ENCODE assay signal across 8 cellular contexts in the genomic region with DNA sequence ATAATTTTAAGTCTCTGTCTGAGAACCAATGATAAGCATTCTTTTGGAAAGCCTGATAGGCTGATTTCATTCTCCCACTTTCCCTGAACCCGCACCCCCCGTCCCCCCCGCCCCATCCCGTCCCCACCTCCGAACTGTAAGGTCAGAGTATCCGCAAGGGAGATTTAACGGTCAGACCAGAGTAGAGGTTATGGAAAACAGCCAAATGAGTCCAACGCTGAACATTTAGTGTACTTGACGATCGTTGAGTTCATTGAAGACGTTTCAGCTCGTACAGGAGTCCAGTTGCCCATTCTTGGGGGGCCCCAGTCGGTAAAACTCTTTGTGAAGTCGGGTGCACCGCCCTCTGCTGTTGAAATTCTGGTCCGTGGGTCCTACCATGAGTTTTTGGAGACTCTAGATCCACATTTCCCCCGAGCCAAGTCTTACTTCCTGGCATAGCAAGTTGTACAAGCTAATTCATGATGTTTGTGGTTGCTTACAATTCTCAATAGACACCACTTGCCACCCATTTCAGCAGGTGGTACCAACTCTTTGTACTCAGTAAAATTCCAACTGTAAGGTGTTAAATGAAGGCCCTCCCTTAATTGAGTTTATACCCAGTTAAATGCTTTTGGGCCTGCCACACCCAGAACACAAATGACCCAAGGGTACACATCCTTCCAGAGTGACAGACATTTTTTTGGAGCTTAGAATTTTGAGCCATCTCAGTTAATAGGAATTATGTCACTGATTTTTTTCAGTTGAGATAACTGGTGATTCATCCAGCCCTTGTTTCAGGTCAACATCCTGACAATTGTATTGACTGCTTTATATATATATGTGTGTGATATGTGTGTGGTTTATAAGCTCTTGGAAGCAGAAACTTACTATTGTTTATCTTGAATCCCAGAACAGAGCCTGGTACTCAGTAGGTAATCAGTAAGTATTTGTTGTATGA. TPM values are rescaled to one million over a fixed set of nuclear protein-coding genes. Genes with fewer than 3 reads are reported as not detected.
A peak's percentile ranks its signal among the peaks of the same experiment; 100 is the strongest.
DNase-seq lines count a peak whose midpoint lies in the region; ATAC-seq, FAIRE-seq and TF ChIP-seq lines count a peak whose summit lies in the region.

No MANE protein-coding gene starts in this region.

- ATAC-seq in HG03175 (IDR thresholded peaks at IDR 0.05; ENCODE audit: unreplicated experiment) = no peak

- peak; percentile 48 for DNase-seq in A172 (ENCODE audit: low spot score)
- peak; percentile 63 for DNase-seq in GM10266 (ENCODE audit: extremely low spot score)
- DNase-seq in NCI-H460 (ENCODE audit: extremely low read depth, low read depth) = peak; percentile 30
- DNase-seq in activated CD8-positive, alpha-beta memory T cell treated with anti-CD3 and anti-CD28 coated beads for 48 hours (ENCODE audit: low read depth in 2 of 3, low spot score in 2 of 3) = peak in 2 of 3 experiments; percentile 15 to 18
- peak; percentile 71 for DNase-seq in endothelial cell of umbilical vein (ENCODE audit: low read depth, low spot score)
- peak in 5 of 6 experiments; percentile 5 to 36 (median 14) for DNase-seq in stimulated activated naive CD4-positive, alpha-beta T cell (lab: John Stamatoyannopoulos, UW)

- H3K36me3 ChIP-seq in endothelial cell of umbilical vein (ENCODE audit: control insufficient read depth in 2 of 2, extremely low read depth in 1 of 2, insufficient read depth in 2 of 2, low read length in 2 of 2) (peaks cover 0 to 1% of the 10 kb centered on the region in 2 experiments), mesodermal cell (ENCODE audit: control insufficient read depth, insufficient read depth, low read length) (peaks cover 40% of the 10 kb centered on the region)

- H3K4me1 ChIP-seq in endothelial cell of umbilical vein (ENCODE audit: control insufficient read depth, extremely low read depth, insufficient read depth, low read length) (peaks cover 15% of the 10 kb centered on the region), mesodermal cell (ENCODE audit: control insufficient read depth, insufficient read depth, low read length, poor library complexity, severe bottlenecking) (peaks cover 3% of the 10 kb centered on the region)

- peak; percentile 73 for FAIRE-seq in endothelial cell of umbilical vein (lab: Jason Lieb, UNC)

- H4K20me1 ChIP-seq in endothelial cell of umbilical vein (replicated peaks; ENCODE audit: control insufficient read depth, extremely low read depth, insufficient read depth, low read length) = peaks cover 5% of the 10 kb centered on the region

- H3K9ac ChIP-seq in endothelial cell of umbilical vein (replicated peaks; ENCODE audit: extremely low read depth, insufficient read depth, low read length) = peak overlapping the region; percentile 87

- CTCF ChIA-PET in endothelial cell of umbilical vein (lab: Charles Lee) = interaction anchor here (0.6 to 3.7 kb wide), 18 partner anchors 8 to 207 kb away, joined by 3 to 87 read pairs (median 4); no protein-coding TSS in a partner anchor

- H3K79me2 ChIP-seq in endothelial cell of umbilical vein (ENCODE audit: control insufficient read depth, insufficient read depth, low read length) = peaks cover 59% of the 10 kb centered on the region

- no peak for TF ChIP-seq POLR2A in endothelial cell of umbilical vein (IDR thresholded peaks at IDR 0.05; ENCODE audit: low read depth, low read length)

- H3K4me3 ChIP-seq in endothelial cell of umbilical vein (replicated peaks in 1 of 3; ENCODE audit: insufficient read depth in 1 of 3, low read depth in 1 of 3, low read length in 3 of 3) = peak overlapping the region; percentile 66 to 99 (median 79)
- peak overlapping the region; percentile 94 for H3K4me3 ChIP-seq in mesodermal cell (ENCODE audit: extremely low read depth, insufficient read depth, low read length, poor library complexity, severe bottlenecking)

- TF ChIP-seq CTCF in GM10266 (IDR thresholded peaks at IDR 0.05; ENCODE audit: control insufficient read depth, insufficient read depth, low read depth, missing control alignments) (peak; percentile 66), endothelial cell of umbilical vein (IDR thresholded peaks at IDR 0.05; ENCODE audit: extremely low read depth in 1 of 2, insufficient read depth in 1 of 2, low read depth in 1 of 2, low read length in 2 of 2) (peak; percentile 45 to 54)

- intact Hi-C loops in endothelial cell of umbilical vein (cut with micrococcal nuclease) = loop anchor here (1.0 to 5.0 kb wide), 6 partner anchors 52 to 282 kb away; a partner anchor contains a TSS

- POLR2A ChIA-PET in endothelial cell of umbilical vein (lab: Charles Lee) = interaction anchor here (1.2 to 1.3 kb wide), 2 partner anchors 44 to 81 kb away, joined by 3 to 5 read pairs; no protein-coding TSS in a partner anchor

- 0 to 2% methylated on average over 9 to 10 of the region's 17 CpGs for WGBS in mesodermal cell (ENCODE audit: insufficient coverage in 2 of 2), 2 experiments

- no peak overlapping the region for H2AFZ ChIP-seq in endothelial cell of umbilical vein (ENCODE audit: low read depth, low read length)

- H3K9me3 ChIP-seq in endothelial cell of umbilical vein (replicated peaks; ENCODE audit: control insufficient read depth, insufficient read depth, low read length) (no peaks in the 10 kb centered on the region), mesodermal cell (ENCODE audit: control insufficient read depth, low read length) (no peaks in the 10 kb centered on the region)

- no peaks in the 10 kb centered on the region for H3K27me3 ChIP-seq in endothelial cell of umbilical vein (ENCODE audit: control insufficient read depth in 2 of 2, insufficient read depth in 2 of 2, low read length in 2 of 2)

- no peaks in the 10 kb centered on the region for H3K9me1 ChIP-seq in endothelial cell of umbilical vein (replicated peaks; ENCODE audit: control insufficient read depth, extremely low read depth, insufficient read depth, low read length)

- no TSS peak for BruUV-seq in endothelial cell of umbilical vein (replicated peaks; lab: Mats Ljungman, UMichigan)

- H3K27ac ChIP-seq in endothelial cell of umbilical vein (ENCODE audit: insufficient read depth, low read depth, low read length) = peak overlapping the region; percentile 87
- H3K27ac ChIP-seq in mesodermal cell (ENCODE audit: low read depth, low read length, severe bottlenecking) = no peak overlapping the region

- peak overlapping the region; percentile 94 for H3K4me2 ChIP-seq in endothelial cell of umbilical vein (ENCODE audit: insufficient read depth, low read length)

- dilution Hi-C loops in endothelial cell of umbilical vein (cut with MboI; ENCODE audit: extremely low pct_ligation_motif_present, low sequenced_read_pairs) = no loop called here

TF ChIP-seq in endothelial cell of umbilical vein, 7 proteins besides CTCF, POLR2A, EP300 and RAD21:
- TF ChIP-seq FOS (IDR thresholded peaks at IDR 0.05; ENCODE audit: borderline replicate concordance, insufficient read depth, low read length) (peak; percentile 73), POLR2AphosphoS5 (IDR thresholded peaks at IDR 0.05; ENCODE audit: insufficient read depth, low read depth, low read length) (no peak), GATA2 (IDR thresholded peaks at IDR 0.05; ENCODE audit: insufficient read depth, insufficient read length, low read depth, low read length) (peak; percentile 49), JUN (IDR thresholded peaks at IDR 0.05; ENCODE audit: borderline replicate concordance, insufficient read depth, insufficient read length, low read depth) (peak; percentile 70)
- TF ChIP-seq, protein P1, sequence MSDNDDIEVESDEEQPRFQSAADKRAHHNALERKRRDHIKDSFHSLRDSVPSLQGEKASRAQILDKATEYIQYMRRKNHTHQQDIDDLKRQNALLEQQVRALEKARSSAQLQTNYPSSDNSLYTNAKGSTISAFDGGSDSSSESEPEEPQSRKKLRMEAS (IDR thresholded peaks at IDR 0.05; ENCODE audit: insufficient read depth, insufficient read length) = no peak

RNA-seq across cellular contexts. Expression of a gene that starts 1.2 kb away (rescaled TPM):
- 12.5 and 24.0 TPM in 2 replicates for total RNA-seq in A172 (2014; rRNA removed; shearing (Covaris generic))
- 8.5 and 9.7 TPM in 2 replicates for total RNA-seq in NCI-H460 (2014; rRNA removed; shearing (Covaris generic))
- 12.5 and 15.2 TPM in 2 replicates for polyA plus RNA-seq in NCI-H460 (2014; cell fraction: nucleus; rRNA removed)
- total RNA-seq in endothelial cell of umbilical vein = 48.0 and 55.7 TPM in 2 replicates
- 13.7 and 23.4 TPM in 2 replicates for polyA plus RNA-seq in endothelial cell of umbilical vein
- polyA plus RNA-seq in endothelial cell of umbilical vein (2011; cell fraction: cytosol; rRNA removed) = 27.6 and 30.1 TPM in 2 replicates
- polyA plus RNA-seq in endothelial cell of umbilical vein (2011; cell fraction: nucleus; rRNA removed) = 37.9 and 57.2 TPM in 2 replicates
- 60.7 and 63.2 TPM in 2 replicates for polyA plus RNA-seq in endothelial cell of umbilical vein (2012)
- 24.7 and 26.3 TPM in 2 replicates for polyA minus RNA-seq in endothelial cell of umbilical vein
- 8.1 TPM for polyA minus RNA-seq in endothelial cell of umbilical vein (2011; cell fraction: cytosol; rRNA and poly(A)+ RNA removed)
- 20.7 and 36.3 TPM in 2 replicates for polyA minus RNA-seq in endothelial cell of umbilical vein (2011; cell fraction: nucleus; rRNA and poly(A)+ RNA removed)
- polyA plus RNA-seq in mesodermal cell (2013, experiment 1 of 2) = 38.0 TPM
- 46.9 TPM for polyA plus RNA-seq in mesodermal cell (2013, experiment 2 of 2)

RNA-seq across cellular contexts. Expression of a gene that starts 1.3 kb away (rescaled TPM):
- total RNA-seq in A172 (2014; rRNA removed; shearing (Covaris generic)) = 0.28 and 0.69 TPM in 2 replicates
- 3.4 and 3.5 TPM in 2 replicates for total RNA-seq in NCI-H460 (2014; rRNA removed; shearing (Covaris generic))
- polyA plus RNA-seq in NCI-H460 (2014; cell fraction: nucleus; rRNA removed) = 1.0 and 1.1 TPM in 2 replicates
- total RNA-seq in endothelial cell of umbilical vein = 2.2 and 2.3 TPM in 2 replicates
- 0.60 and 0.80 TPM in 2 replicates for polyA plus RNA-seq in endothelial cell of umbilical vein
- 0.43 and 0.65 TPM in 2 replicates for polyA plus RNA-seq in endothelial cell of umbilical vein (2011; cell fraction: cytosol; rRNA removed)
- polyA plus RNA-seq in endothelial cell of umbilical vein (2011; cell fraction: nucleus; rRNA removed) = 1.9 and 2.1 TPM in 2 replicates
- polyA plus RNA-seq in endothelial cell of umbilical vein (2012) = 0.83 and 0.88 TPM in 2 replicates
- 2.2 and 2.6 TPM in 2 replicates for polyA minus RNA-seq in endothelial cell of umbilical vein
- polyA minus RNA-seq in endothelial cell of umbilical vein (2011; cell fraction: cytosol; rRNA and poly(A)+ RNA removed) = 2.0 TPM
- polyA minus RNA-seq in endothelial cell of umbilical vein (2011; cell fraction: nucleus; rRNA and poly(A)+ RNA removed) = 5.2 and 7.2 TPM in 2 replicates
- 0.70 TPM for polyA plus RNA-seq in mesodermal cell (2013, experiment 1 of 2)
- 0.71 TPM for polyA plus RNA-seq in mesodermal cell (2013, experiment 2 of 2)

Comparison
In these comparisons a context has a peak if more than half of its experiments do, and no peak if none do; other contexts are left out.
1. DNase-seq: peak in every context shown above with its lines; median percentile 71 in endothelial cell of umbilical vein; 63 in GM10266; 48 in A172; 30 in NCI-H460; 16 in activated CD8-positive, alpha-beta memory T cell treated with anti-CD3 and anti-CD28 coated beads for 48 hours; 14 in stimulated activated naive CD4-positive, alpha-beta T cell.